In genomic region chr14:74508292-74508731, GRCh38 we compare ENCODE assay signal across 11 cellular contexts. TPM values are rescaled to one million over a fixed set of nuclear protein-coding genes. Genes with fewer than 3 reads are reported as not detected.
DNase-seq lines count a peak whose midpoint lies in the region; ATAC-seq and TF ChIP-seq lines count a peak whose summit lies in the region.
"Had no signal": no experiment of that assay in that cellular context is flagged by ENCODE, and none has a peak within 500 bp of the region (broad histone marks: within the 10 kb centered on the region; RNA-seq: fewer than 3 reads in every experiment).

No MANE protein-coding gene starts in this region.

- H3K4me3 ChIP-seq in IMR-90 (ENCODE audit: insufficient read depth, low read depth, low read length): no peak overlapping the region
- H3K4me3 ChIP-seq in neural cell (ENCODE audit: low read length): no peak overlapping the region
- H3K4me3 ChIP-seq: gastrocnemius medialis had no signal

- no peaks in the 10 kb centered on the region for H3K27me3 Mint-ChIP-seq in MCF 10A (ENCODE audit: insufficient read depth, unreplicated experiment)
- H3K27me3 Mint-ChIP-seq in naive thymus-derived CD8-positive, alpha-beta T cell: peaks cover 0 to 23% (median 10%) of the 10 kb centered on the region in 5 donors

- H3K27ac ChIP-seq in IMR-90 (ENCODE audit: insufficient read depth, low read length) (no peak overlapping the region), neural cell (ENCODE audit: low read length) (no peak overlapping the region), substantia nigra (ENCODE audit: low read depth, low read length, poor library complexity, severe bottlenecking) (no peak overlapping the region)
- H3K27ac ChIP-seq: gastrocnemius medialis had no signal

- no peak overlapping the region for H3K27ac Mint-ChIP-seq in MCF 10A (ENCODE audit: low read depth, unreplicated experiment)
- H3K27ac Mint-ChIP-seq in naive thymus-derived CD8-positive, alpha-beta T cell: no peak overlapping the region

- TF ChIP-seq RAD21 in IMR-90 (IDR thresholded peaks at IDR 0.05; ENCODE audit: low read length) (peak; percentile 15; the same call in 1 of the 2 replicates), neural cell (conservative IDR thresholded peaks at IDR 0.05) (no peak)

- peaks cover 0 to 4% of the 10 kb centered on the region in 2 experiments; a peak in 1 of 4 replicates for H3K79me1 ChIP-seq in IMR-90 (ENCODE audit: low read depth in 1 of 2, low read length in 2 of 2)

- no peak overlapping the region for H2BK120ac ChIP-seq in IMR-90 (ENCODE audit: low read depth, low read length)

- no peaks in the 10 kb centered on the region for H3K79me2 ChIP-seq in neural cell (replicated peaks; ENCODE audit: insufficient read depth, low read length)

- in situ Hi-C loops in IMR-90 (cut with MboI; ENCODE audit: low sequenced_read_pairs): loop anchor here (10.0 kb wide), 1 partner anchor 286 kb away; no protein-coding TSS in a partner anchor

- H3K9ac ChIP-seq in IMR-90 (ENCODE audit: low read depth, low read length) (no peak overlapping the region), neural cell (ENCODE audit: low read length) (no peak overlapping the region)

- ATAC-seq in IMR-90 (ENCODE audit: low read depth): peak; percentile 38; the same call in 1 of the 2 replicates
- ATAC-seq in naive thymus-derived CD8-positive, alpha-beta T cell: no peak
- no peak for ATAC-seq in GM21825 (IDR thresholded peaks at IDR 0.05; ENCODE audit: unreplicated experiment)
- ATAC-seq: gastrocnemius medialis had no signal

- no peaks in the 10 kb centered on the region for H3F3A ChIP-seq in neural cell (ENCODE audit: insufficient read depth, low read length, poor library complexity, severe bottlenecking)

- H3K56ac ChIP-seq in IMR-90 (ENCODE audit: extremely low read depth, insufficient read depth, low read length): no peak overlapping the region

- no peak overlapping the region for H3K4me2 ChIP-seq in IMR-90 (ENCODE audit: low read depth, low read length)
- H3K4me2 ChIP-seq in neural cell (ENCODE audit: low read length): no peak overlapping the region

- H3K23ac ChIP-seq in IMR-90 (ENCODE audit: low read depth, low read length): no peak overlapping the region

- H3K9me2 ChIP-seq in neural cell (ENCODE audit: insufficient read depth, low read length): no peaks in the 10 kb centered on the region

- H3K4ac ChIP-seq in IMR-90 (ENCODE audit: low read depth, low read length): no peak overlapping the region

- H2AFZ ChIP-seq in IMR-90 (replicated peaks; ENCODE audit: low read length, poor library complexity) (no peak overlapping the region), neural cell (ENCODE audit: low read depth, low read length) (no peak overlapping the region)

- H4K20me1 ChIP-seq in IMR-90 (ENCODE audit: insufficient read depth, low read length) (no peaks in the 10 kb centered on the region), neural cell (ENCODE audit: insufficient read depth) (no peaks in the 10 kb centered on the region)

- no peak overlapping the region for H2BK15ac ChIP-seq in IMR-90 (ENCODE audit: low read depth, low read length)

- no peak overlapping the region for H3K18ac ChIP-seq in IMR-90 (ENCODE audit: low read depth, low read length)

- H2BK20ac ChIP-seq in IMR-90 (ENCODE audit: low read depth, low read length): no peak overlapping the region

- no peak overlapping the region for H2BK5ac ChIP-seq in IMR-90 (ENCODE audit: low read depth, low read length, poor library complexity, severe bottlenecking)

- H3K9me3 ChIP-seq in IMR-90 (ENCODE audit: control insufficient read depth, insufficient read depth, low read length): no peaks in the 10 kb centered on the region
- H3K9me3 ChIP-seq in neural cell (ENCODE audit: low read length): no peaks in the 10 kb centered on the region
- H3K9me3 ChIP-seq: gastrocnemius medialis had no signal

- TF ChIP-seq EP300 in neural cell (conservative IDR thresholded peaks at IDR 0.05; ENCODE audit: poor library complexity, severe bottlenecking): no peak

- DNase-seq in DMS 273 (lab: John Stamatoyannopoulos, UW; ENCODE audit: unreplicated experiment): peak; percentile 65
- no peak for DNase-seq in DMS 273 treated with DMSO at 0.1 percent for 48 hours (lab: John Stamatoyannopoulos, UW)
- DNase-seq in IMR-90: no peak
- no peak for DNase-seq in MCF 10A (ENCODE audit: unreplicated experiment)
- DNase-seq in substantia nigra (lab: John Stamatoyannopoulos, UW): no peak
- no peak for DNase-seq in naive thymus-derived CD8-positive, alpha-beta T cell
- DNase-seq: gastrocnemius medialis, MV-4-11, T-helper 2 cell had no signal

- H3K14ac ChIP-seq in IMR-90 (replicated peaks; ENCODE audit: low read depth, low read length): no peak overlapping the region

- peaks cover 9% of the 10 kb centered on the region for H3K4me1 Mint-ChIP-seq in MCF 10A (ENCODE audit: insufficient read depth, unreplicated experiment)
- peaks cover 11 to 17% (median 17%) of the 10 kb centered on the region in 4 donors for H3K4me1 Mint-ChIP-seq in naive thymus-derived CD8-positive, alpha-beta T cell

- intact Hi-C loops in IMR-90 (cut with micrococcal nuclease) (no loop called here), MCF 10A (cut with micrococcal nuclease) (no loop called here)

- H3K4me3 Mint-ChIP-seq in MCF 10A (ENCODE audit: unreplicated experiment): no peak overlapping the region
- no peak overlapping the region for H3K4me3 Mint-ChIP-seq in naive thymus-derived CD8-positive, alpha-beta T cell

- dilution Hi-C loops in IMR-90 (cut with HindIII; ENCODE audit: low sequenced_read_pairs, unreplicated experiment): no loop called here

- peaks cover 19% of the 10 kb centered on the region for H3K36me3 ChIP-seq in IMR-90 (ENCODE audit: control insufficient read depth, insufficient read depth, low read length)
- H3K36me3 ChIP-seq in neural cell (ENCODE audit: insufficient read depth, low read length): no peaks in the 10 kb centered on the region
- H3K36me3 ChIP-seq: gastrocnemius medialis had no signal

- peaks cover 24% of the 10 kb centered on the region for H3K36me3 Mint-ChIP-seq in MCF 10A (ENCODE audit: insufficient read depth, unreplicated experiment)
- peaks cover 0 to 2% (median 0%) of the 10 kb centered on the region in 3 donors for H3K36me3 Mint-ChIP-seq in naive thymus-derived CD8-positive, alpha-beta T cell

- H3K27me3 ChIP-seq in IMR-90 (ENCODE audit: control insufficient read depth, insufficient read depth, low read length) (no peaks in the 10 kb centered on the region), neural cell (ENCODE audit: insufficient read depth, low read depth, low read length) (no peaks in the 10 kb centered on the region)
- H3K27me3 ChIP-seq: gastrocnemius medialis had no signal

- POLR2A ChIA-PET in IMR-90 (lab: Charles Lee; ENCODE audit: unreplicated experiment) (no interaction called here), MCF 10A (lab: Yijun Ruan, JAX) (interaction anchor here (0.6 to 1.5 kb wide), 2 partner anchors 7 to 15 kb away, joined by 3 read pairs; partner anchors contain the start of genes ISCA2 and NPC2)
- POLR2A ChIA-PET in naive thymus-derived CD8-positive, alpha-beta T cell (lab: Charles Lee): no interaction called here

- BruUV-seq in IMR-90 (replicated peaks; lab: Mats Ljungman, UMichigan) (no TSS peak), MCF 10A (replicated peaks; lab: Mats Ljungman, UMichigan) (no TSS peak)

- no peaks in the 10 kb centered on the region for H3K9me3 Mint-ChIP-seq in MCF 10A (ENCODE audit: unreplicated experiment)
- H3K9me3 Mint-ChIP-seq in naive thymus-derived CD8-positive, alpha-beta T cell: peaks cover 0 to 2% (median 0%) of the 10 kb centered on the region in 9 donors

- peaks cover 10% of the 10 kb centered on the region for H3K4me1 ChIP-seq in IMR-90 (ENCODE audit: control insufficient read depth, insufficient read depth, low read length)
- H3K4me1 ChIP-seq: gastrocnemius medialis had no signal

- TF ChIP-seq POLR2A in IMR-90 (IDR thresholded peaks at IDR 0.05; ENCODE audit: low read depth, low read length): no peak

- H2AK9ac ChIP-seq in IMR-90 (replicated peaks; ENCODE audit: low read depth, low read length, poor library complexity): no peak overlapping the region

- WGBS in IMR-90 (ENCODE audit: extremely low coverage in 2 of 2, insufficient read length in 1 of 2), 2 experiments: no CpG with 5 or more reads among the region's 15 CpGs

- CTCF ChIA-PET in IMR-90 (lab: Yijun Ruan, JAX) (no interaction called here), MCF 10A (lab: Yijun Ruan, JAX) (interaction anchor here (1.7 kb wide), 1 partner anchor 9 kb away, joined by 8 read pairs; no protein-coding TSS in a partner anchor)

- H2AK5ac ChIP-seq in IMR-90 (ENCODE audit: low read depth, low read length): no peak overlapping the region

- H3K9me1 ChIP-seq in IMR-90 (ENCODE audit: insufficient read depth, low read length): peaks cover 17% of the 10 kb centered on the region; the same call in 1 of the 2 replicates

- TF ChIP-seq CTCF in IMR-90 (conservative IDR thresholded peaks at IDR 0.05; ENCODE audit: low read depth, low read length) (peak; percentile 52), MCF 10A (IDR thresholded peaks at IDR 0.05; ENCODE audit: unreplicated experiment) (peak; percentile 11), neural cell (IDR thresholded peaks at IDR 0.05; ENCODE audit: poor library complexity, severe bottlenecking) (peak; percentile 16)

- H4K5ac ChIP-seq in IMR-90 (ENCODE audit: low read depth, low read length): no peak overlapping the region

- H4K91ac ChIP-seq in IMR-90 (ENCODE audit: insufficient read depth, low read depth, low read length): no peak overlapping the region

- H4K8ac ChIP-seq in IMR-90 (ENCODE audit: low read depth in 2 of 2, low read length in 2 of 2): no peak overlapping the region

TF ChIP-seq in IMR-90, 13 proteins besides CTCF, POLR2A, EP300 and RAD21 (continues in another document):
- TF ChIP-seq CHD1 (IDR thresholded peaks at IDR 0.05; ENCODE audit: low read depth, low read length): no peak

TF ChIP-seq in neural cell, 6 proteins besides CTCF, POLR2A, EP300 and RAD21 (continues in another document):
- TF ChIP-seq TAF1 (IDR thresholded peaks at IDR 0.05; ENCODE audit: low read depth): no peak

RNA-seq across cellular contexts. Expression of gene ISCA2, which starts 14.7 kb away (rescaled TPM):
- 5.4 and 9.2 TPM in 2 replicates for total RNA-seq in IMR-90 (2012; rRNA removed)
- polyA plus RNA-seq in IMR-90 (2012; rRNA removed): 25.7 and 25.8 TPM in 2 replicates
- 2.7 and 5.1 TPM in 2 replicates for polyA plus RNA-seq in IMR-90 (2012; cell fraction: cytosol; rRNA removed)
- 1.3 and 5.5 TPM in 2 replicates for polyA plus RNA-seq in IMR-90 (2012; cell fraction: nucleus; rRNA removed; ENCODE audit: low replicate concordance)
- total RNA-seq in MCF 10A (2022): 13.9 and 21.1 TPM in 2 replicates
- 45.1 and 73.4 TPM in 2 replicates for polyA plus RNA-seq in neural cell
- polyA minus RNA-seq in neural cell: 28.5 and 36.3 TPM in 2 replicates
- total RNA-seq in naive thymus-derived CD8-positive, alpha-beta T cell: 10 to 100 TPM; 33.3 to 39.5 TPM
- 10 to 100 TPM; 47.2 to 86.2 (median 65.3) TPM for polyA plus RNA-seq in naive thymus-derived CD8-positive, alpha-beta T cell

RNA-seq across cellular contexts. Expression of gene NPC2, which starts 15.2 kb away (rescaled TPM):
- total RNA-seq in IMR-90 (2012; rRNA removed) (123 and 210 TPM in 2 replicates), MCF 10A (2022) (105 and 128 TPM in 2 replicates)
- polyA plus RNA-seq in IMR-90 (2012; rRNA removed) (272 and 273 TPM in 2 replicates), neural cell (46.8 and 68.8 TPM in 2 replicates)
- polyA plus RNA-seq in IMR-90 (2012; cell fraction: cytosol; rRNA removed): 197 and 369 TPM in 2 replicates
- polyA plus RNA-seq in IMR-90 (2012; cell fraction: nucleus; rRNA removed; ENCODE audit: low replicate concordance): 66.2 and 72.0 TPM in 2 replicates
- polyA minus RNA-seq in neural cell: 7.8 and 12.9 TPM in 2 replicates
- 10 to 100 TPM; 40.9 to 44.4 TPM for total RNA-seq in naive thymus-derived CD8-positive, alpha-beta T cell
- polyA plus RNA-seq in naive thymus-derived CD8-positive, alpha-beta T cell: 10 to 100 TPM; 53.8 to 65.2 (median 57.0) TPM
